Comparison of ENCODE assay signal across 16 cellular contexts in the genomic region with DNA sequence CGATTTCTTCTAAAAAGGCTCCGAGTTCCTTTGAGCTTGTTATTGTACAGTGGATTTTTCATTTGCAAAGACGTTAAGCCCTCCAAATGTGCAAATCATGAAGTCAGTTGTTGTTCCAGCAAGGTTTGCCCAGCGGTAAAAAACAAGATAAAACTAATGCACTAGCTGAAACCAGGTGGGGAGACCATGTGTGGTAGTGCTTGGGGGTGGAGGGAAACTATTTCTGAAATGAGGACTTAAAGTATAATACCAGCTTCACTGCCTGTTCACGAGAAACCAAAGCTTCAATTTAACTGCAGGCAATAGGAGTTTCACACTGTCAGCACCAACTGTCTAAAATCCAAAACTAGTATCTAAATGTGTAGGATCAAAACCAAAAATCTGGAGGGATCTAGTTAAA. TPM values are rescaled to one million over a fixed set of nuclear protein-coding genes. Genes with fewer than 3 reads are reported as not detected.
"Had no signal": no experiment of that assay in that cellular context is flagged by ENCODE, and none has a peak within 500 bp of the region (broad histone marks: within the 10 kb centered on the region; RNA-seq: fewer than 3 reads in every experiment).

No MANE protein-coding gene starts in this region.

- H3K9me3 Mint-ChIP-seq: activated T-cell treated with anti-CD3 and anti-CD28 coated beads, Interleukin-2, amount 50 U/mL, for 4 hours; stimulated activated naive CD8-positive, alpha-beta T cell treated with anti-CD3 and anti-CD28 coated beads, Interleukin-15, amount 100 ng/mL, for 72 hours had no signal

- H3K36me3 ChIP-seq: ovary had no signal

- H3K9me3 ChIP-seq: adrenal gland, esophagus muscularis mucosa, ovary, sigmoid colon, thoracic aorta had no signal

- H3K27ac ChIP-seq: adrenal gland, esophagus muscularis mucosa, ovary, sigmoid colon, thoracic aorta, WERI-Rb-1 had no signal

- DNase-seq: activated CD4-positive, alpha-beta T cell treated with anti-CD3 and anti-CD28 coated beads for 48 hours; activated naive CD4-positive, alpha-beta T cell treated with Interleukin-2 at 50 U/mL for 16 hours; activated T-cell treated with anti-CD3 and anti-CD28 coated beads, Interleukin-2, amount 50 U/mL, for 4 hours; adrenal gland; glutamatergic neuron; ovary; sigmoid colon; stimulated activated naive CD8-positive, alpha-beta T cell treated with anti-CD3 and anti-CD28 coated beads, Interleukin-15, amount 100 ng/mL, for 72 hours; WERI-Rb-1 had no signal

- H3K27me3 ChIP-seq: adrenal gland, ovary, sigmoid colon had no signal

- H3K4me3 Mint-ChIP-seq: activated T-cell treated with anti-CD3 and anti-CD28 coated beads, Interleukin-2, amount 50 U/mL, for 4 hours had no signal

- H3K27me3 Mint-ChIP-seq: stimulated activated naive CD8-positive, alpha-beta T cell treated with anti-CD3 and anti-CD28 coated beads, Interleukin-15, amount 100 ng/mL, for 72 hours had no signal

- H3K4me3 ChIP-seq: adrenal gland, esophagus muscularis mucosa, ovary, sigmoid colon, thoracic aorta had no signal

- FAIRE-seq: colon, islet of Langerhans had no signal

- ATAC-seq: left lobe of liver; stimulated activated naive CD8-positive, alpha-beta T cell treated with anti-CD3 and anti-CD28 coated beads, Interleukin-15, amount 100 ng/mL, for 72 hours had no signal

RNA-seq across cellular contexts. Expression of gene KRT222, which starts 39.7 kb away (rescaled TPM):
- total RNA-seq: activated T-cell treated with anti-CD3 and anti-CD28 coated beads, Interleukin-2, amount 50 U/mL, for 4 hours; cardiac septum; fibroblast of villous mesenchyme had no signal
